Comparison of ENCODE assay signal across 11 cellular contexts in genomic region chr3:177106184-177106583, GRCh38.
A peak's percentile ranks its signal among the peaks of the same experiment; 100 is the strongest.
DNase-seq lines count a peak whose midpoint lies in the region; ATAC-seq and TF ChIP-seq lines count a peak whose summit lies in the region.
"Had no signal": no experiment of that assay in that cellular context is flagged by ENCODE, and none has a peak within 500 bp of the region (broad histone marks: within the 10 kb centered on the region; RNA-seq: fewer than 3 reads in every experiment).

No MANE protein-coding gene starts in this region.

- no peaks in the 10 kb centered on the region for H3K27me3 Mint-ChIP-seq in nephron (ENCODE audit: low read depth)
- H3K27me3 Mint-ChIP-seq: activated CD4-positive, alpha-beta memory T cell treated with anti-CD3 and anti-CD28 coated beads for 36 hours had no signal

- no peaks in the 10 kb centered on the region for H3K9me3 Mint-ChIP-seq in nephron
- H3K9me3 Mint-ChIP-seq: activated CD4-positive, alpha-beta memory T cell treated with anti-CD3 and anti-CD28 coated beads for 36 hours had no signal

- no peaks in the 10 kb centered on the region for H3K9me2 ChIP-seq in PC-3 (replicated peaks; ENCODE audit: low read length)

- no peak overlapping the region for H3K27ac ChIP-seq in PC-3 (ENCODE audit: low read length)
- H3K27ac ChIP-seq: ascending aorta had no signal

- intact Hi-C loops in PC-3 (cut with micrococcal nuclease): no loop called here

- BruUV-seq in PC-3 (replicated peaks; lab: Mats Ljungman, UMichigan): no TSS peak

- H3K4me1 Mint-ChIP-seq in nephron: peaks cover 58% of the 10 kb centered on the region

- peaks cover 37% of the 10 kb centered on the region; the same call in 1 of the 2 replicates for H4K20me1 ChIP-seq in PC-3 (ENCODE audit: low read length)

- no peak overlapping the region for H2AFZ ChIP-seq in PC-3 (ENCODE audit: low read length)

- no peak overlapping the region for H3K9ac ChIP-seq in PC-3 (ENCODE audit: low read length)

- DNase-seq in NCI-H345 (lab: John Stamatoyannopoulos, UW): peak; percentile 7
- no peak for DNase-seq in NCI-H345 treated with DMSO at 0.1 percent for 48 hours (lab: John Stamatoyannopoulos, UW; ENCODE audit: unreplicated experiment)
- peak; percentile 11 for DNase-seq in SW480 (ENCODE audit: low spot score)
- DNase-seq in PC-3: no peak
- DNase-seq in NOMO-1 treated with dmso at 0.1 percent for 144 hours (lab: John Stamatoyannopoulos, UW; ENCODE audit: unreplicated experiment): no peak
- DNase-seq in C1 segment of cervical spinal cord (lab: John Stamatoyannopoulos, UW): no peak
- DNase-seq: activated CD4-positive, alpha-beta memory T cell treated with anti-CD3 and anti-CD28 coated beads for 36 hours; stimulated activated CD4-positive, alpha-beta T cell treated with anti-CD3 and anti-CD28 coated beads, Interleukin-15, amount 100 ng/mL, for 24 hours had no signal

- H3K4me2 ChIP-seq in PC-3 (ENCODE audit: low read length): no peak overlapping the region

- peak overlapping the region in 2 of 3 experiments; percentile 27 to 79 for H3K27ac Mint-ChIP-seq in nephron
- H3K27ac Mint-ChIP-seq: activated CD4-positive, alpha-beta memory T cell treated with anti-CD3 and anti-CD28 coated beads for 36 hours had no signal

- H3K4me1 ChIP-seq in PC-3 (ENCODE audit: insufficient read depth, low read length): no peaks in the 10 kb centered on the region

- TF ChIP-seq CTCF in nephron (IDR thresholded peaks at IDR 0.05; ENCODE audit: unreplicated experiment in 3 of 3) (no peak), PC-3 (conservative IDR thresholded peaks at IDR 0.05; ENCODE audit: low read depth, low read length) (no peak)

- CTCF ChIA-PET in PC-3 (lab: Charles Lee): no interaction called here

- no peaks in the 10 kb centered on the region for H3K27me3 ChIP-seq in PC-3 (ENCODE audit: low read length)
- H3K27me3 ChIP-seq: ascending aorta had no signal

- H3K9me3 ChIP-seq in PC-3 (ENCODE audit: low read length): no peaks in the 10 kb centered on the region
- H3K9me3 ChIP-seq: ascending aorta had no signal

- no peaks in the 10 kb centered on the region for H3F3A ChIP-seq in PC-3 (ENCODE audit: low read length, unreplicated experiment)

- no peak overlapping the region for H3K4me3 ChIP-seq in PC-3 (ENCODE audit: low read length)
- H3K4me3 ChIP-seq: ascending aorta had no signal

- POLR2A ChIA-PET in PC-3 (lab: Charles Lee; ENCODE audit: unreplicated experiment): no interaction called here

- no peaks in the 10 kb centered on the region for H3K36me3 ChIP-seq in PC-3 (ENCODE audit: low read depth, low read length)
- H3K36me3 ChIP-seq: ascending aorta had no signal

- ATAC-seq in HG02852 (IDR thresholded peaks at IDR 0.05; ENCODE audit: unreplicated experiment) (peak; percentile 65), PC-3 (no peak)

- H3K36me3 Mint-ChIP-seq in nephron (ENCODE audit: low read depth): peaks cover 15% of the 10 kb centered on the region
- H3K36me3 Mint-ChIP-seq: activated CD4-positive, alpha-beta memory T cell treated with anti-CD3 and anti-CD28 coated beads for 36 hours had no signal

- peaks cover 100% of the 10 kb centered on the region for H3K79me2 ChIP-seq in PC-3 (ENCODE audit: low read length)

- H3K4me3 Mint-ChIP-seq in nephron: no peak overlapping the region
- H3K4me3 Mint-ChIP-seq: activated CD4-positive, alpha-beta memory T cell treated with anti-CD3 and anti-CD28 coated beads for 36 hours had no signal

Comparison
In these comparisons a context has a peak if more than half of its experiments do, and no peak if none do; other contexts are left out.
1. DNase-seq: peak in NCI-H345 (single experiment) and SW480 (single experiment); none in NCI-H345 treated with DMSO at 0.1 percent for 48 hours (single experiment), PC-3 (single experiment), NOMO-1 treated with dmso at 0.1 percent for 144 hours (single experiment) and C1 segment of cervical spinal cord (0 of 14).